ENCODE assay signal across 14 cellular contexts in genomic region chr5:21680196-21680595, GRCh38.
DNase-seq lines count a peak whose midpoint lies in the region; ATAC-seq and TF ChIP-seq lines count a peak whose summit lies in the region.
"Had no signal": no experiment of that assay in that cellular context is flagged by ENCODE, and none has a peak within 500 bp of the region (broad histone marks: within the 10 kb centered on the region; RNA-seq: fewer than 3 reads in every experiment).

No MANE protein-coding gene starts in this region.

- peak overlapping the region; percentile 86; the same call in 1 of the 2 replicates for H3K18ac ChIP-seq in IMR-90 (ENCODE audit: low read depth, low read length)

- H2BK5ac ChIP-seq in IMR-90 (ENCODE audit: low read depth, low read length, poor library complexity, severe bottlenecking), result peak overlapping the region; percentile 76

- H3K23ac ChIP-seq in IMR-90 (ENCODE audit: low read depth, low read length), result no peak overlapping the region

- H3K27me3 ChIP-seq in AG04450 (ENCODE audit: control insufficient read depth, insufficient read depth, low read length) (no peaks in the 10 kb centered on the region), IMR-90 (ENCODE audit: control insufficient read depth, insufficient read depth, low read length) (no peaks in the 10 kb centered on the region), upper lobe of right lung (no peaks in the 10 kb centered on the region)

- H3K9me1 ChIP-seq in IMR-90 (ENCODE audit: insufficient read depth, low read length), result no peaks in the 10 kb centered on the region

- CTCF ChIA-PET in AG04450 (lab: Charles Lee) (interaction anchor here (0.7 kb wide), 1 partner anchor 40 kb away, joined by 3 read pairs; no protein-coding TSS in a partner anchor), IMR-90 (lab: Yijun Ruan, JAX) (no interaction called here)

- dilution Hi-C loops in IMR-90 (cut with HindIII; ENCODE audit: low sequenced_read_pairs, unreplicated experiment), result no loop called here

- no peak overlapping the region for H2AFZ ChIP-seq in IMR-90 (replicated peaks; ENCODE audit: low read length, poor library complexity)

- H4K5ac ChIP-seq in IMR-90 (ENCODE audit: low read depth, low read length), result no peak overlapping the region; the same call in 1 of the 2 replicates

- H3K4me3 Mint-ChIP-seq in activated T-helper 2 cell treated with anti-CD3 and anti-CD28 coated beads, Interferon-gamma antibody, Interleukin-2, Interleukin-4, amounts not matched to agents 10 μg/mL and 5 μg/mL and 100 μg/mL, durations not matched to agents 14 hours and 24 hours and 36 hours (ENCODE audit: low read depth), result no peak overlapping the region
- H3K4me3 Mint-ChIP-seq in T-helper 17 cell, result no peak overlapping the region
- H3K4me3 Mint-ChIP-seq: activated CD4-positive, alpha-beta memory T cell treated with anti-CD3 and anti-CD28 coated beads, Interleukin-2, amount 10 ng/mL, durations not matched to agents 7 days and 5 days; B cell; IgD-negative memory B cell; type B pancreatic cell had no signal

- peak; percentile 72 for DNase-seq in AG04450 (ENCODE audit: low read depth, low spot score)
- peak; percentile 93 for DNase-seq in IMR-90
- DNase-seq in astrocyte of the hippocampus (ENCODE audit: low read depth, low spot score), result peak; percentile 90
- peak; percentile 66 for DNase-seq in glomerular visceral epithelial cell (ENCODE audit: extremely low spot score)
- no peak for DNase-seq in CD1c-positive myeloid dendritic cell (ENCODE audit: extremely low spot score)
- DNase-seq in activated T-helper 2 cell treated with anti-CD3 and anti-CD28 coated beads, Interferon-gamma antibody, Interleukin-2, Interleukin-4, amounts not matched to agents 10 μg/mL and 5 μg/mL and 100 μg/mL, durations not matched to agents 14 hours and 24 hours and 36 hours (ENCODE audit: low spot score), result no peak
- DNase-seq in T-helper 17 cell, result no peak
- DNase-seq in upper lobe of right lung, result no peak
- DNase-seq: activated CD4-positive, alpha-beta memory T cell treated with anti-CD3 and anti-CD28 coated beads, Interleukin-2, amount 10 ng/mL, durations not matched to agents 7 days and 5 days; activated naive CD4-positive, alpha-beta T cell; NCI-H187 had no signal

- H3K36me3 ChIP-seq in IMR-90 (ENCODE audit: control insufficient read depth, insufficient read depth, low read length) (no peaks in the 10 kb centered on the region), upper lobe of right lung (no peaks in the 10 kb centered on the region)

- BruUV-seq in IMR-90 (replicated peaks; lab: Mats Ljungman, UMichigan), result no TSS peak

- ATAC-seq in IMR-90 (ENCODE audit: low read depth) (peak; percentile 90), T-helper 17 cell (no peak), upper lobe of right lung (no peak)

- H4K8ac ChIP-seq in IMR-90 (ENCODE audit: low read depth in 2 of 2, low read length in 2 of 2), result no peak overlapping the region

- no peaks in the 10 kb centered on the region for H4K20me1 ChIP-seq in IMR-90 (ENCODE audit: insufficient read depth, low read length)

- H2AK9ac ChIP-seq in IMR-90 (replicated peaks; ENCODE audit: low read depth, low read length, poor library complexity), result no peak overlapping the region

- H3K27me3 Mint-ChIP-seq in activated T-helper 2 cell treated with anti-CD3 and anti-CD28 coated beads, Interferon-gamma antibody, Interleukin-2, Interleukin-4, amounts not matched to agents 10 μg/mL and 5 μg/mL and 100 μg/mL, durations not matched to agents 14 hours and 24 hours and 36 hours (ENCODE audit: low read depth), result no peaks in the 10 kb centered on the region
- no peaks in the 10 kb centered on the region for H3K27me3 Mint-ChIP-seq in T-helper 17 cell
- H3K27me3 Mint-ChIP-seq: activated CD4-positive, alpha-beta memory T cell treated with anti-CD3 and anti-CD28 coated beads, Interleukin-2, amount 10 ng/mL, durations not matched to agents 7 days and 5 days; B cell; IgD-negative memory B cell; type B pancreatic cell had no signal

- H3K36me3 Mint-ChIP-seq in activated T-helper 2 cell treated with anti-CD3 and anti-CD28 coated beads, Interferon-gamma antibody, Interleukin-2, Interleukin-4, amounts not matched to agents 10 μg/mL and 5 μg/mL and 100 μg/mL, durations not matched to agents 14 hours and 24 hours and 36 hours (ENCODE audit: low read depth), result no peaks in the 10 kb centered on the region
- no peaks in the 10 kb centered on the region for H3K36me3 Mint-ChIP-seq in T-helper 17 cell (ENCODE audit: low read depth)
- H3K36me3 Mint-ChIP-seq: type B pancreatic cell had no signal

- no peaks in the 10 kb centered on the region for H3K79me1 ChIP-seq in IMR-90 (ENCODE audit: low read depth in 1 of 2, low read length in 2 of 2)

- no peak for TF ChIP-seq RAD21 in IMR-90 (IDR thresholded peaks at IDR 0.05; ENCODE audit: low read length)

- intact Hi-C loops in IMR-90 (cut with micrococcal nuclease), result no loop called here
- intact Hi-C loops in activated T-helper 2 cell treated with anti-CD3 and anti-CD28 coated beads, Interferon-gamma antibody, Interleukin-2, Interleukin-4, amounts not matched to agents 10 μg/mL and 5 μg/mL and 100 μg/mL, durations not matched to agents 14 hours and 24 hours and 36 hours (cut with micrococcal nuclease), result no loop called here
- intact Hi-C loops in upper lobe of right lung (cut with DNase I), result no loop called here

- H3K14ac ChIP-seq in IMR-90 (replicated peaks; ENCODE audit: low read depth, low read length), result no peak overlapping the region

- H2BK15ac ChIP-seq in IMR-90 (ENCODE audit: low read depth, low read length), result no peak overlapping the region

- no peak overlapping the region for H3K4ac ChIP-seq in IMR-90 (ENCODE audit: low read depth, low read length)

- H2AK5ac ChIP-seq in IMR-90 (ENCODE audit: low read depth, low read length), result no peak overlapping the region

- peaks cover 5% of the 10 kb centered on the region; the same call in 1 of the 2 replicates for H3K4me1 ChIP-seq in IMR-90 (ENCODE audit: control insufficient read depth, insufficient read depth, low read length)
- no peaks in the 10 kb centered on the region for H3K4me1 ChIP-seq in upper lobe of right lung

- TF ChIP-seq POLR2A in IMR-90 (IDR thresholded peaks at IDR 0.05; ENCODE audit: low read depth, low read length), result no peak

- no peak overlapping the region for H2BK20ac ChIP-seq in IMR-90 (ENCODE audit: low read depth, low read length)

- H3K4me1 Mint-ChIP-seq in activated T-helper 2 cell treated with anti-CD3 and anti-CD28 coated beads, Interferon-gamma antibody, Interleukin-2, Interleukin-4, amounts not matched to agents 10 μg/mL and 5 μg/mL and 100 μg/mL, durations not matched to agents 14 hours and 24 hours and 36 hours (ENCODE audit: low read depth), result no peaks in the 10 kb centered on the region
- no peaks in the 10 kb centered on the region for H3K4me1 Mint-ChIP-seq in T-helper 17 cell
- H3K4me1 Mint-ChIP-seq: activated CD4-positive, alpha-beta memory T cell treated with anti-CD3 and anti-CD28 coated beads, Interleukin-2, amount 10 ng/mL, durations not matched to agents 7 days and 5 days; B cell; IgD-negative memory B cell had no signal

- H3K56ac ChIP-seq in IMR-90 (ENCODE audit: extremely low read depth, insufficient read depth, low read length), result no peak overlapping the region

- no peak overlapping the region for H3K27ac ChIP-seq in AG04450 (ENCODE audit: low read depth, low read length)
- peak overlapping the region; percentile 32; the same call in 1 of the 2 replicates for H3K27ac ChIP-seq in IMR-90 (ENCODE audit: insufficient read depth, low read length)
- no peak overlapping the region for H3K27ac ChIP-seq in upper lobe of right lung

- H3K9me3 Mint-ChIP-seq in activated T-helper 2 cell treated with anti-CD3 and anti-CD28 coated beads, Interferon-gamma antibody, Interleukin-2, Interleukin-4, amounts not matched to agents 10 μg/mL and 5 μg/mL and 100 μg/mL, durations not matched to agents 14 hours and 24 hours and 36 hours, result peaks cover 6% of the 10 kb centered on the region
- H3K9me3 Mint-ChIP-seq: activated CD4-positive, alpha-beta memory T cell treated with anti-CD3 and anti-CD28 coated beads, Interleukin-2, amount 10 ng/mL, durations not matched to agents 7 days and 5 days; type B pancreatic cell had no signal

- H3K4me2 ChIP-seq in IMR-90 (ENCODE audit: low read depth, low read length), result no peak overlapping the region

- H4K91ac ChIP-seq in IMR-90 (ENCODE audit: insufficient read depth, low read depth, low read length), result no peak overlapping the region

- in situ Hi-C loops in IMR-90 (cut with MboI; ENCODE audit: low sequenced_read_pairs), result no loop called here

- TF ChIP-seq CTCF in AG04450 (IDR thresholded peaks at IDR 0.05; ENCODE audit: low read depth, low read length), result no peak
- no peak for TF ChIP-seq CTCF in IMR-90 (conservative IDR thresholded peaks at IDR 0.05; ENCODE audit: low read depth, low read length)
- TF ChIP-seq CTCF in upper lobe of right lung (IDR thresholded peaks at IDR 0.05), result no peak

- H3K27ac Mint-ChIP-seq in activated T-helper 2 cell treated with anti-CD3 and anti-CD28 coated beads, Interferon-gamma antibody, Interleukin-2, Interleukin-4, amounts not matched to agents 10 μg/mL and 5 μg/mL and 100 μg/mL, durations not matched to agents 14 hours and 24 hours and 36 hours, result no peak overlapping the region
- H3K27ac Mint-ChIP-seq in T-helper 17 cell, result no peak overlapping the region
- H3K27ac Mint-ChIP-seq: activated CD4-positive, alpha-beta memory T cell treated with anti-CD3 and anti-CD28 coated beads, Interleukin-2, amount 10 ng/mL, durations not matched to agents 7 days and 5 days; B cell; IgD-negative memory B cell; type B pancreatic cell had no signal

- H3K4me3 ChIP-seq in AG04450 (ENCODE audit: low read depth, low read length) (no peak overlapping the region), IMR-90 (ENCODE audit: insufficient read depth, low read depth, low read length) (no peak overlapping the region), upper lobe of right lung (no peak overlapping the region)

- H3K9me3 ChIP-seq in AG04450 (ENCODE audit: control insufficient read depth, insufficient read depth, low read length), result no peaks in the 10 kb centered on the region
- H3K9me3 ChIP-seq in IMR-90 (ENCODE audit: control insufficient read depth, insufficient read depth, low read length), result no peaks in the 10 kb centered on the region
- no peaks in the 10 kb centered on the region for H3K9me3 ChIP-seq in T-helper 17 cell (ENCODE audit: control insufficient read depth, low read length, poor library complexity, severe bottlenecking)
- no peaks in the 10 kb centered on the region for H3K9me3 ChIP-seq in upper lobe of right lung

- H3K9ac ChIP-seq in IMR-90 (ENCODE audit: low read depth, low read length), result no peak overlapping the region

- 0 out of 2 replicates have a peak overlapping the region, but pooled peaks have one; percentile 16 for H2BK120ac ChIP-seq in IMR-90 (ENCODE audit: low read depth, low read length)

- POLR2A ChIA-PET in AG04450 (lab: Yijun Ruan, JAX), result no interaction called here
- POLR2A ChIA-PET in IMR-90 (lab: Charles Lee; ENCODE audit: unreplicated experiment), result no interaction called here

TF ChIP-seq in IMR-90, 13 proteins besides CTCF, POLR2A, EP300 and RAD21 (continues in another document):
- TF ChIP-seq FOS (IDR thresholded peaks at IDR 0.05; ENCODE audit: low read depth, low read length), result peak; percentile 81

Comparison
In these comparisons a context has a peak if more than half of its experiments do, and no peak if none do; other contexts are left out.
1. DNase-seq: peak in AG04450 (single experiment), IMR-90 (single experiment), astrocyte of the hippocampus (single experiment) and glomerular visceral epithelial cell (single experiment); none in CD1c-positive myeloid dendritic cell (single experiment), activated T-helper 2 cell treated with anti-CD3 and anti-CD28 coated beads, Interferon-gamma antibody, Interleukin-2, Interleukin-4, amounts not matched to agents 10 μg/mL and 5 μg/mL and 100 μg/mL, durations not matched to agents 14 hours and 24 hours and 36 hours (single experiment), T-helper 17 cell (0 of 3) and upper lobe of right lung (single experiment).